Comparison of ENCODE assay signal across 1 cellular context in the genomic region with DNA sequence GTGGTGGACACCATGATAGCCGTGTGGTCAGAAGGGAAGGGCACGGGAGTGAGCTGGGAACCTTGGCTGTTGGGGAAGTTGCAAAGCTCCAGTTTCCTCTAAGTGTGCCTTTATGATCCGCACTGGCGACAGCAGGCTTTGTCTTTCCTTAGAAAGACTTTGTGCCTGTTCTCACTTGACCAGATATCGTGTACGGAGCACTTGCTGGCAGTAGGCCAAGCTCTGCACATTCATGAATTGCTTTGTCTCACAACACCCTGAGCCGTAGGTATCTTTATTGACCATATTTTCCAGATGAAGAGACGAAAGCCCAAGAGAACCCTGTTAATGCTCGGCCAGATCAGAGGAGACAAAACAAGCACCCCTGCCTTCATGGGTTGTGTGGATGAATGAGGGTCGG.
TF ChIP-seq lines count a peak whose summit lies in the region.

No MANE protein-coding gene starts in this region.

TF ChIP-seq in GM12878, 131 proteins besides CTCF, POLR2A, EP300 and RAD21:
- no peak for TF ChIP-seq SP1 (IDR thresholded peaks at IDR 0.05; ENCODE audit: low read depth, low read length)
- TF ChIP-seq, protein P1, sequence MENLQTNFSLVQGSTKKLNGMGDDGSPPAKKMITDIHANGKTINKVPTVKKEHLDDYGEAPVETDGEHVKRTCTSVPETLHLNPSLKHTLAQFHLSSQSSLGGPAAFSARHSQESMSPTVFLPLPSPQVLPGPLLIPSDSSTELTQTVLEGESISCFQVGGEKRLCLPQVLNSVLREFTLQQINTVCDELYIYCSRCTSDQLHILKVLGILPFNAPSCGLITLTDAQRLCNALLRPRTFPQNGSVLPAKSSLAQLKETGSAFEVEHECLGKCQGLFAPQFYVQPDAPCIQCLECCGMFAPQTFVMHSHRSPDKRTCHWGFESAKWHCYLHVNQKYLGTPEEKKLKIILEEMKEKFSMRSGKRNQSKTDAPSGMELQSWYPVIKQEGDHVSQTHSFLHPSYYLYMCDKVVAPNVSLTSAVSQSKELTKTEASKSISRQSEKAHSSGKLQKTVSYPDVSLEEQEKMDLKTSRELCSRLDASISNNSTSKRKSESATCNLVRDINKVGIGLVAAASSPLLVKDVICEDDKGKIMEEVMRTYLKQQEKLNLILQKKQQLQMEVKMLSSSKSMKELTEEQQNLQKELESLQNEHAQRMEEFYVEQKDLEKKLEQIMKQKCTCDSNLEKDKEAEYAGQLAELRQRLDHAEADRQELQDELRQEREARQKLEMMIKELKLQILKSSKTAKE (IDR thresholded peaks at IDR 0.05; ENCODE audit: low read depth, poor library complexity, severe bottlenecking): no peak
- TF ChIP-seq KDM1A (IDR thresholded peaks at IDR 0.05; ENCODE audit: borderline replicate concordance): no peak
- no peak for TF ChIP-seq ASH2L (IDR thresholded peaks at IDR 0.05; ENCODE audit: borderline replicate concordance, low read depth)
- TF ChIP-seq, protein P2, sequence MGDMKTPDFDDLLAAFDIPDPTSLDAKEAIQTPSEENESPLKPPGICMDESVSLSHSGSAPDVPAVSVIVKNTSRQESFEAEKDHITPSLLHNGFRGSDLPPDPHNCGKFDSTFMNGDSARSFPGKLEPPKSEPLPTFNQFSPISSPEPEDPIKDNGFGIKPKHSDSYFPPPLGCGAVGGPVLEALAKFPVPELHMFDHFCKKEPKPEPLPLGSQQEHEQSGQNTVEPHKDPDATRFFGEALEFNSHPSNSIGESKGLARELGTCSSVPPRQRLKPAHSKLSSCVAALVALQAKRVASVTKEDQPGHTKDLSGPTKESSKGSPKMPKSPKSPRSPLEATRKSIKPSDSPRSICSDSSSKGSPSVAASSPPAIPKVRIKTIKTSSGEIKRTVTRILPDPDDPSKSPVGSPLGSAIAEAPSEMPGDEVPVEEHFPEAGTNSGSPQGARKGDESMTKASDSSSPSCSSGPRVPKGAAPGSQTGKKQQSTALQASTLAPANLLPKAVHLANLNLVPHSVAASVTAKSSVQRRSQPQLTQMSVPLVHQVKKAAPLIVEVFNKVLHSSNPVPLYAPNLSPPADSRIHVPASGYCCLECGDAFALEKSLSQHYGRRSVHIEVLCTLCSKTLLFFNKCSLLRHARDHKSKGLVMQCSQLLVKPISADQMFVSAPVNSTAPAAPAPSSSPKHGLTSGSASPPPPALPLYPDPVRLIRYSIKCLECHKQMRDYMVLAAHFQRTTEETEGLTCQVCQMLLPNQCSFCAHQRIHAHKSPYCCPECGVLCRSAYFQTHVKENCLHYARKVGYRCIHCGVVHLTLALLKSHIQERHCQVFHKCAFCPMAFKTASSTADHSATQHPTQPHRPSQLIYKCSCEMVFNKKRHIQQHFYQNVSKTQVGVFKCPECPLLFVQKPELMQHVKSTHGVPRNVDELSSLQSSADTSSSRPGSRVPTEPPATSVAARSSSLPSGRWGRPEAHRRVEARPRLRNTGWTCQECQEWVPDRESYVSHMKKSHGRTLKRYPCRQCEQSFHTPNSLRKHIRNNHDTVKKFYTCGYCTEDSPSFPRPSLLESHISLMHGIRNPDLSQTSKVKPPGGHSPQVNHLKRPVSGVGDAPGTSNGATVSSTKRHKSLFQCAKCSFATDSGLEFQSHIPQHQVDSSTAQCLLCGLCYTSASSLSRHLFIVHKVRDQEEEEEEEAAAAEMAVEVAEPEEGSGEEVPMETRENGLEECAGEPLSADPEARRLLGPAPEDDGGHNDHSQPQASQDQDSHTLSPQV (IDR thresholded peaks at IDR 0.05): no peak
- TF ChIP-seq CBX5 (IDR thresholded peaks at IDR 0.05; ENCODE audit: low read depth): no peak
- TF ChIP-seq ETV6 (conservative IDR thresholded peaks at IDR 0.05 in 1 of 2, IDR thresholded peaks at IDR 0.05 in 1 of 2; ENCODE audit: borderline replicate concordance in 1 of 2, low read depth in 1 of 2): no peak
- no peak for TF ChIP-seq TCF7 (IDR thresholded peaks at IDR 0.05; ENCODE audit: borderline replicate concordance)
- TF ChIP-seq HDGF (IDR thresholded peaks at IDR 0.05): no peak
- no peak for TF ChIP-seq NFIC (IDR thresholded peaks at IDR 0.05; ENCODE audit: low read depth, low read length)
- no peak for TF ChIP-seq SMAD5 (IDR thresholded peaks at IDR 0.05; ENCODE audit: low read depth)
- TF ChIP-seq CBX3 (IDR thresholded peaks at IDR 0.05; ENCODE audit: borderline replicate concordance, low read depth): no peak
- TF ChIP-seq MXI1 (IDR thresholded peaks at IDR 0.05; ENCODE audit: low read depth, low read length): no peak
- no peak for TF ChIP-seq IRF3 (IDR thresholded peaks at IDR 0.05)
- TF ChIP-seq REST (IDR thresholded peaks at IDR 0.05; ENCODE audit: low read depth, low read length): no peak
- no peak for TF ChIP-seq ATF7 (IDR thresholded peaks at IDR 0.05; ENCODE audit: low read depth)
- TF ChIP-seq CREM (IDR thresholded peaks at IDR 0.05; ENCODE audit: low read depth): no peak
- no peak for TF ChIP-seq BHLHE40 (IDR thresholded peaks at IDR 0.05; ENCODE audit: borderline replicate concordance in 1 of 2, low read depth in 2 of 2, low read length in 1 of 2)
- TF ChIP-seq RELB (IDR thresholded peaks at IDR 0.05; ENCODE audit: low read depth): no peak
- TF ChIP-seq FOXM1 (IDR thresholded peaks at IDR 0.05; ENCODE audit: low read depth, low read length): no peak
TF ChIP-seq in GM12878: peak in this region for 0.
